ENCODE assay signal across 19 cellular contexts in genomic region chrX:643911-644303, GRCh38. TPM values are rescaled to one million over a fixed set of nuclear protein-coding genes. Genes with fewer than 3 reads are reported as not detected.
"Had no signal": no experiment of that assay in that cellular context is flagged by ENCODE, and none has a peak within 500 bp of the region (broad histone marks: within the 10 kb centered on the region; RNA-seq: fewer than 3 reads in every experiment).

No MANE protein-coding gene starts in this region.

- H3K4me3 Mint-ChIP-seq: activated CD4-positive, alpha-beta T cell treated with anti-CD3 and anti-CD28 coated beads, Interleukin-2, amount 10 ng/mL, durations not matched to agents 7 days and 5 days; effector memory CD8-positive, alpha-beta T cell; natural killer cell; T-helper 17 cell had no signal

- H3K9me3 Mint-ChIP-seq: activated CD4-positive, alpha-beta T cell treated with anti-CD3 and anti-CD28 coated beads, Interleukin-2, amount 10 ng/mL, durations not matched to agents 7 days and 5 days; effector memory CD8-positive, alpha-beta T cell; natural killer cell had no signal

- H3K27ac ChIP-seq: epithelial cell of prostate, heart left ventricle, left ventricle myocardium inferior, prostate gland, tibial artery had no signal

- DNase-seq: activated CD4-positive, alpha-beta T cell treated with anti-CD3 and anti-CD28 coated beads, Interleukin-2, amount 10 ng/mL, durations not matched to agents 7 days and 5 days; activated naive CD4-positive, alpha-beta T cell; effector memory CD8-positive, alpha-beta T cell; foreskin melanocyte; heart left ventricle; left ventricle myocardium inferior; natural killer cell; occipital lobe; right cardiac atrium; stimulated activated CD4-positive, alpha-beta T cell treated with anti-CD3 and anti-CD28 coated beads, Interleukin-4, amount 100 ng/mL, for 24 hours; stimulated activated naive CD4-positive, alpha-beta T cell; T-helper 17 cell; tibial artery had no signal

- H3K36me3 Mint-ChIP-seq: natural killer cell had no signal

- H3K4me1 ChIP-seq: left ventricle myocardium inferior, prostate gland had no signal

- H3K36me3 ChIP-seq: heart left ventricle, left ventricle myocardium inferior, prostate gland, tibial artery had no signal

- ATAC-seq: effector memory CD8-positive, alpha-beta T cell; heart left ventricle; natural killer cell; right cardiac atrium; T-helper 17 cell had no signal

- H3K4me3 ChIP-seq: heart left ventricle, left ventricle myocardium inferior, prostate gland, tibial artery had no signal

- H3K9me3 ChIP-seq: heart left ventricle, left ventricle myocardium inferior, mucosa of descending colon, prostate gland, tibial artery had no signal

- H3K27ac Mint-ChIP-seq: activated CD4-positive, alpha-beta T cell treated with anti-CD3 and anti-CD28 coated beads, Interleukin-2, amount 10 ng/mL, durations not matched to agents 7 days and 5 days; effector memory CD8-positive, alpha-beta T cell; natural killer cell; T-helper 17 cell had no signal

- H3K4me1 Mint-ChIP-seq: activated CD4-positive, alpha-beta T cell treated with anti-CD3 and anti-CD28 coated beads, Interleukin-2, amount 10 ng/mL, durations not matched to agents 7 days and 5 days; natural killer cell; T-helper 17 cell had no signal

RNA-seq across cellular contexts. Expression of gene SHOX, which starts 13.3 kb away (rescaled TPM):
- total RNA-seq: activated CD4-positive, alpha-beta T cell treated with anti-CD3 and anti-CD28 coated beads, Interleukin-2, amount 10 ng/mL, durations not matched to agents 7 days and 5 days; aorta; fibroblast of lung; heart left ventricle; kidney epithelial cell; left ventricle myocardium inferior; natural killer cell; prostate gland; right cardiac atrium; T-helper 17 cell had no signal
